ENCODE assay signal across 2 cellular contexts in genomic region chr10:98414578-98414931, GRCh38.
TF ChIP-seq lines count a peak whose summit lies in the region.

No MANE protein-coding gene starts in this region.

TF ChIP-seq in SK-N-SH, 30 proteins besides CTCF, POLR2A, EP300 and RAD21 (continued from another document):
- TF ChIP-seq EZH2phosphoT487 (IDR thresholded peaks at IDR 0.05; ENCODE audit: borderline replicate concordance, low read depth) (no peak), JUND (IDR thresholded peaks at IDR 0.05) (no peak), MAX (IDR thresholded peaks at IDR 0.05; ENCODE audit: low read depth) (no peak), FOXJ3 (CRISPR knock-in tag; IDR thresholded peaks at IDR 0.05) (no peak), USF1 (IDR thresholded peaks at IDR 0.05; ENCODE audit: borderline replicate concordance, low read depth) (no peak), SIN3A (IDR thresholded peaks at IDR 0.05; ENCODE audit: borderline replicate concordance, low read depth, low read length) (no peak), TCF12 (IDR thresholded peaks at IDR 0.05) (no peak)

TF ChIP-seq in SK-N-SH treated with all-trans-retinoic acid at 6 μM for 48 hours, 23 proteins besides CTCF, POLR2A, EP300 and RAD21 (continued from another document):
- TF ChIP-seq POU6F1 (CRISPR knock-in tag; IDR thresholded peaks at IDR 0.05; ENCODE audit: borderline replicate concordance, low read depth) (no peak), TSHZ2 (CRISPR knock-in tag; IDR thresholded peaks at IDR 0.05) (no peak), OSR1 (CRISPR knock-in tag; IDR thresholded peaks at IDR 0.05) (no peak)
